8 cellular contexts compared by ENCODE assay signal in the genomic region with DNA sequence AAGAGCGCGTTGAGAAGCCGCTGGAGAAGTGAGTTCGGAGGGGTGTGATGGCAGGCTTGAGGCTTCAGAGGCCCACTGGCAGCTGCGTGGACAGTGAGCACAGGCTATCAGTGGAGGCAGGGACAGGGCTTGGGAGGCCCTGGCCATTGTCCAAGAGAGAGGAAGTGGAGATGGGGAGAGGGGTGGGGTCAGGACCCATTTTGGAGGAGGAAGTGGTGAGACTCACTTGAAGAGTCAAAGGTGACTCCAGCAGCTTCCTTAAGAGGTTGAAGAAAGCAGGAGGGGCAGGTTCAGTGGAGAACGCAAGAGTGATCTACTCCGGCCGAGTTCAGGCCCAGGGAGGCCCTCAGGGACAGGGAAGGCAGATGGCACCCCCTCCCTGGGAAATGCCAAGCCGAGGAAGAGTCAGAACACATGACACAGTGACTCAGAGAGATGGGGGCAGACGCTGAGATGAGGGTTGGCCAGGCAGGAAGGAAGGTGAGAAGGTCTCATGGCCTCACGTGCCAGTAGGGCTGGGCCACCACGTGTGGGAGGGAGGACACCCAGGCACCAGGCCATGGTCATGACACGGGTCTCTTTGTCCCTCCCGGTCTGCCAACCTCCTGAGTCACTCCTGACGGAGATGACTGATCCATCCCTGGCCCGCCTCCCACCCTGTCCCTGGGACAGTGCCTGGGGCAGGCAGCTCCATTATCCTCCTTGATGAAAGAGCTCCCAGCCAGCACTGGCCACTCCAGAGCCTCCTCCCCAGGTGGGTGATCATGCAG. TPM values are rescaled to one million over a fixed set of nuclear protein-coding genes. Genes with fewer than 3 reads are reported as not detected.
DNase-seq lines count a peak whose midpoint lies in the region; ATAC-seq, FAIRE-seq and TF ChIP-seq lines count a peak whose summit lies in the region.

No MANE protein-coding gene starts in this region.

- DNase-seq in GM12891 (ENCODE audit: insufficient read length, low spot score): no peak
- peak; percentile 100 for DNase-seq in RPMI7951 (ENCODE audit: low read depth)
- peak; percentile 76 for DNase-seq in fibroblast of pulmonary artery (ENCODE audit: low read depth)
- peak in 3 of 6 donors; percentile 20 to 34 (median 27) for DNase-seq in pancreas
- DNase-seq in stimulated activated naive CD4-positive, alpha-beta T cell treated with Interleukin-2 at 50 U/mL for 16 hours (lab: John Stamatoyannopoulos, UW): no peak
- no peak for DNase-seq in NCI-H524 treated with DMSO at 0.1 percent for 48 hours (lab: John Stamatoyannopoulos, UW)
- DNase-seq in SJCRH30: no peak
- no peak for DNase-seq in effector CD8-positive, alpha-beta T cell (lab: John Stamatoyannopoulos, UW)

- no peak for TF ChIP-seq CTCF in fibroblast of pulmonary artery (IDR thresholded peaks at IDR 0.05; ENCODE audit: low read length, missing control alignments)
- no peak for TF ChIP-seq CTCF in pancreas (IDR thresholded peaks at IDR 0.05)

- H3K36me3 ChIP-seq in pancreas: no peaks in the 10 kb centered on the region
- H3K36me3 ChIP-seq in SJCRH30: no peaks in the 10 kb centered on the region

- H3K27me3 ChIP-seq in pancreas (no peaks in the 10 kb centered on the region), SJCRH30 (no peaks in the 10 kb centered on the region)

- ATAC-seq in pancreas: peak in 3 of 4 donors; percentile 40 to 65 (median 62)

- H3K4me3 ChIP-seq in fibroblast of pulmonary artery (replicated peaks; ENCODE audit: low read depth, low read length): no peak overlapping the region
- no peak overlapping the region for H3K4me3 ChIP-seq in pancreas
- no peak overlapping the region for H3K4me3 ChIP-seq in SJCRH30

- TF ChIP-seq POLR2A in GM12891 (IDR thresholded peaks at IDR 0.05; ENCODE audit: low read depth, low read length): no peak

- WGBS in pancreas, 2 donors: 71 to 73% methylated on average over 15 to 16 of the region's 16 CpGs

- H3K27ac ChIP-seq in pancreas (peak overlapping the region in 1 of 4 donors; percentile 23), SJCRH30 (no peak overlapping the region)

- FAIRE-seq in GM12891 (lab: Jason Lieb, UNC) (peak; percentile 47), pancreas (lab: Jason Lieb, UNC) (no peak)

- intact Hi-C loops in pancreas (cut with DNase I): no loop called here

- H3K9me3 ChIP-seq in pancreas: no peaks in the 10 kb centered on the region
- H3K9me3 ChIP-seq in SJCRH30 (replicated peaks): no peaks in the 10 kb centered on the region

- H3K4me1 ChIP-seq in pancreas: no peaks in the 10 kb centered on the region
- no peaks in the 10 kb centered on the region; the same call in 1 of the 2 replicates for H3K4me1 ChIP-seq in SJCRH30

TF ChIP-seq in GM12891, 5 proteins besides CTCF, POLR2A, EP300 and RAD21:
- no peak for TF ChIP-seq SPI1 (IDR thresholded peaks at IDR 0.05; ENCODE audit: low read depth, low read length)
- TF ChIP-seq TAF1 (IDR thresholded peaks at IDR 0.05; ENCODE audit: low read depth, low read length): no peak
- no peak for TF ChIP-seq PAX5 (IDR thresholded peaks at IDR 0.05; ENCODE audit: insufficient read depth, low read length, severe bottlenecking)
- no peak for TF ChIP-seq POLR2AphosphoS5 (IDR thresholded peaks at IDR 0.05; ENCODE audit: low read depth, low read length)
- no peak for TF ChIP-seq POU2F2 (IDR thresholded peaks at IDR 0.05; ENCODE audit: low read depth, low read length)

RNA-seq across cellular contexts. Expression of a gene that starts 10.1 kb away (rescaled TPM):
- polyA plus RNA-seq in GM12891 (2012; ENCODE audit: low read depth, missing spikeins): 165 TPM
- 0.20 and 0.24 TPM in 2 replicates for total RNA-seq in RPMI7951 (2014; rRNA removed; shearing (Covaris generic))
- 1 to 10 TPM in 2 of 6 donors, under 1 TPM in 4; 0.32 to 2.1 (median 0.94) TPM for total RNA-seq in pancreas
- under 1 TPM; 0.38 to 0.49 TPM for polyA plus RNA-seq in pancreas
- 0.04 TPM in 1 of 2 replicates, not detected in the other for total RNA-seq in SJCRH30 (2014; rRNA removed; shearing (Covaris generic))

RNA-seq across cellular contexts. Expression of a gene that starts 26.9 kb away (rescaled TPM):
- 0.21 TPM for polyA plus RNA-seq in GM12891 (2012; ENCODE audit: low read depth, missing spikeins)
- not detected in 2 replicates for total RNA-seq in RPMI7951 (2014; rRNA removed; shearing (Covaris generic))
- under 1 TPM in 1 of 6 donors, not detected in 5; 0.17 TPM for total RNA-seq in pancreas
- polyA plus RNA-seq in pancreas: under 1 TPM in 1 of 2 donors, not detected in 1; 0.47 TPM
- total RNA-seq in SJCRH30 (2014; rRNA removed; shearing (Covaris generic)): 1.2 and 3.6 TPM in 2 replicates

RNA-seq across cellular contexts. Expression of a gene that starts 28.8 kb away (rescaled TPM):
- 2.2 TPM for polyA plus RNA-seq in GM12891 (2012; ENCODE audit: low read depth, missing spikeins)
- not detected in 2 replicates for total RNA-seq in RPMI7951 (2014; rRNA removed; shearing (Covaris generic))
- total RNA-seq in pancreas: 1 to 10 TPM in 4 of 6 donors, under 1 TPM in 2; 0.60 to 3.5 (median 1.8) TPM
- 10 to 100 TPM in 1 of 2 donors, 1 to 10 TPM in 1; 3.6 to 30.1 TPM for polyA plus RNA-seq in pancreas
- total RNA-seq in SJCRH30 (2014; rRNA removed; shearing (Covaris generic)): not detected in 2 replicates

RNA-seq across cellular contexts. Expression of a gene that starts 36.5 kb away (rescaled TPM):
- 0.28 TPM for polyA plus RNA-seq in GM12891 (2012; ENCODE audit: low read depth, missing spikeins)
- total RNA-seq in RPMI7951 (2014; rRNA removed; shearing (Covaris generic)): not detected in 2 replicates
- total RNA-seq in pancreas: 10 to 100 TPM in 1 of 6 donors, 1 to 10 TPM in 4, under 1 TPM in 1; 0.69 to 10.2 (median 2.2) TPM
- polyA plus RNA-seq in pancreas: 100 to 1,000 TPM in 1 of 2 donors, 10 to 100 TPM in 1; 24.5 to 138 TPM
- total RNA-seq in SJCRH30 (2014; rRNA removed; shearing (Covaris generic)): 0.47 and 0.68 TPM in 2 replicates

RNA-seq across cellular contexts. Expression of a gene that starts 39.4 kb away (rescaled TPM):
- polyA plus RNA-seq in GM12891 (2012; ENCODE audit: low read depth, missing spikeins): 0.18 TPM
- total RNA-seq in RPMI7951 (2014; rRNA removed; shearing (Covaris generic)): not detected in 2 replicates
- total RNA-seq in pancreas: under 1 TPM in 5 of 6 donors, not detected in 1; 0.09 to 0.37 (median 0.26) TPM
- 1 to 10 TPM; 1.5 to 2.7 TPM for polyA plus RNA-seq in pancreas
- not detected in 2 replicates for total RNA-seq in SJCRH30 (2014; rRNA removed; shearing (Covaris generic))

Comparison
In these comparisons a context has a peak if more than half of its experiments do, and no peak if none do; other contexts are left out.
1. DNase-seq: peak in RPMI7951 (single experiment) and fibroblast of pulmonary artery (single experiment); none in GM12891 (single experiment), stimulated activated naive CD4-positive, alpha-beta T cell treated with Interleukin-2 at 50 U/mL for 16 hours (single experiment), NCI-H524 treated with DMSO at 0.1 percent for 48 hours (single experiment), SJCRH30 (0 of 2) and effector CD8-positive, alpha-beta T cell (single experiment).